8 cellular contexts compared by ENCODE assay signal in the genomic region with DNA sequence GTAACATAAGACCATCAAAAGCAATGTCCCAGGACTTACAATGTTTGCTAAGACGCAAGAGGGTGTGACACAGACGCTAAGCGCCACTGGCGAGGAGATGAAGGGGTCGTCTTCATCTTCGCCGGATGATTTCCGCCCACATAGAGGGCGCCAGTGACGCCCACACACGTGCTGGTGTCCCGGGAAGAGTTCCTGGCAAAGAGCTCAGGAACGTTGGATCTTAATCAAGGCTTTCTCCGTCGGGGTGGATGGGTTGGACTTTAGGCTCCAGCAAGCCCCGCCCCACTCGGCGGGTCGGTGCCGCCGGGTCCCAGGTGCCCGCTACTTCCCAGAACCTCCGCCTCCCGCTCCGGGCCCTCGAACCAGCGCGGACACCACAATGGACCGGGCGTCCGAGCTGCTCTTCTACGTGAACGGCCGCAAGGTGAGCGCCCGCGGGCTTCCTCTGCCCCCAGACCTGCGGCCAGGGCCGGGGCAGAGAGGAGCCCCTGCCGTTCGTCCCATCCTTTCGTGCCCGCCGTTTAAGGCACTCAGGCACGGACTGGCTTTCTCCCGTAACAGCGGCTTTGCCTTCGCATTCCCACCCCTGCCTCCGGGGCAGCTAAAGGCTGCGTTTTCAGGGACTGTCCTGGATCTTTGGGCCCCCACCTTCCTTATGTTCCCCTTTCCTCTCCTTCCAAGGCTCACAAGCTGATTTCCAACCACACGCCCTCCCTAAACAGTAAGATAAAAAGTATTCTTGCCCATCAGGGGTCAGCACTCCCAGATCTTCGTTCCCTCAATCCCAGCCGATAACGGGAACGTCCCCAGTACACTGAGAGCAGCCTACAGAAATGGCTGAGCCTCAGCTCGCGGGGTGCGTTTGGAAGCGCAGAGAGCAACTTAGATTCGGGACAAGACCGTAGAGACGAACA. TPM values are rescaled to one million over a fixed set of nuclear protein-coding genes. Genes with fewer than 3 reads are reported as not detected.
DNase-seq lines count a peak whose midpoint lies in the region; ATAC-seq and TF ChIP-seq lines count a peak whose summit lies in the region.

A gene (plus strand): TSS at position 285 of the 914 bp plus-strand sequence. CDS start 95 bp downstream, at position 380.

- H3K4me1 ChIP-seq in SJSA1 (replicated peaks) (peaks cover 10% of the 10 kb centered on the region), smooth muscle cell (ENCODE audit: low read depth) (peaks cover 5% of the 10 kb centered on the region)

- H3K9me3 Mint-ChIP-seq in activated CD4-positive, alpha-beta T cell treated with anti-CD3 and anti-CD28 coated beads for 36 hours (ENCODE audit: low read depth), result no peaks in the 10 kb centered on the region

- H3K4me3 Mint-ChIP-seq in activated CD4-positive, alpha-beta T cell treated with anti-CD3 and anti-CD28 coated beads for 36 hours, result peak within 1 kb of the TSS; percentile 65

- peaks cover 5% of the 10 kb centered on the region for H3K4me1 Mint-ChIP-seq in activated CD4-positive, alpha-beta T cell treated with anti-CD3 and anti-CD28 coated beads for 36 hours

- no peak within 1 kb of the TSS for H3K9ac ChIP-seq in smooth muscle cell (ENCODE audit: low read depth)

- no peaks in the 10 kb centered on the region for H4K20me1 ChIP-seq in smooth muscle cell (ENCODE audit: low read depth)

- H3K9me3 ChIP-seq in SJSA1 (replicated peaks), result no peaks in the 10 kb centered on the region
- H3K9me3 ChIP-seq in smooth muscle cell (replicated peaks; ENCODE audit: low read depth), result no peaks in the 10 kb centered on the region

- intact Hi-C loops in activated CD4-positive, alpha-beta T cell treated with anti-CD3 and anti-CD28 coated beads for 36 hours (cut with DNase I, micrococcal nuclease), result no loop called here

- H3K27ac Mint-ChIP-seq in activated CD4-positive, alpha-beta T cell treated with anti-CD3 and anti-CD28 coated beads for 36 hours, result no peak within 1 kb of the TSS

- H3F3A ChIP-seq in smooth muscle cell (ENCODE audit: low read depth), result no peaks in the 10 kb centered on the region

- peak within 1 kb of the TSS; percentile 17 for H3K4me3 ChIP-seq in SJSA1
- H3K4me3 ChIP-seq in choroid plexus epithelial cell (ENCODE audit: low read depth, low read length), result peak within 1 kb of the TSS; percentile 72
- peak within 1 kb of the TSS; percentile 53 for H3K4me3 ChIP-seq in smooth muscle cell

- H3K27me3 Mint-ChIP-seq in activated CD4-positive, alpha-beta T cell treated with anti-CD3 and anti-CD28 coated beads for 36 hours, result peaks cover 6% of the 10 kb centered on the region

- peak; percentile 40 for TF ChIP-seq CTCF in choroid plexus epithelial cell (conservative IDR thresholded peaks at IDR 0.05; ENCODE audit: low read depth, low read length)
- no peak for TF ChIP-seq CTCF in smooth muscle cell (IDR thresholded peaks at IDR 0.05; ENCODE audit: borderline replicate concordance, insufficient read depth, poor library complexity, severe bottlenecking)

- peak; percentile 66 for ATAC-seq in activated CD4-positive, alpha-beta T cell treated with anti-CD3 and anti-CD28 coated beads for 36 hours
- ATAC-seq in HG02763 (IDR thresholded peaks at IDR 0.05; ENCODE audit: unreplicated experiment), result no peak

- peak; percentile 34 for DNase-seq in activated CD4-positive, alpha-beta T cell treated with anti-CD3 and anti-CD28 coated beads for 36 hours
- no peak for DNase-seq in activated CD4-positive, alpha-beta T cell treated with anti-CD3 and anti-CD28 coated beads for 1 hour
- peak in 1 of 2 experiments; percentile 33 for DNase-seq in SJSA1 (ENCODE audit: low read depth in 1 of 2, low spot score in 2 of 2)
- peak; percentile 47 for DNase-seq in choroid plexus epithelial cell (ENCODE audit: low read depth)
- peak; percentile 60 for DNase-seq in kidney tubule cell (ENCODE audit: low spot score)
- DNase-seq in smooth muscle cell (lab: John Stamatoyannopoulos, UW; ENCODE audit: unreplicated experiment), result no peak
- no peak for DNase-seq in RKO (ENCODE audit: low spot score)

- no peaks in the 10 kb centered on the region for H3K79me2 ChIP-seq in smooth muscle cell (ENCODE audit: low read depth)

- H3K36me3 Mint-ChIP-seq in activated CD4-positive, alpha-beta T cell treated with anti-CD3 and anti-CD28 coated beads for 36 hours (ENCODE audit: low read depth), result no peaks in the 10 kb centered on the region

- H3K36me3 ChIP-seq in SJSA1 (peaks cover 9% of the 10 kb centered on the region), smooth muscle cell (ENCODE audit: low read depth) (no peaks in the 10 kb centered on the region)

- CTCF ChIA-PET in activated CD4-positive, alpha-beta T cell treated with anti-CD3 and anti-CD28 coated beads for 36 hours (lab: Charles Lee), result interaction anchor here (1.3 to 1.7 kb wide), 3 partner anchors 7 to 14 kb away, joined by 3 to 5 read pairs (median 4); no protein-coding TSS in a partner anchor

- peak within 1 kb of the TSS; percentile 89 for H3K4me2 ChIP-seq in smooth muscle cell

- H2AFZ ChIP-seq in smooth muscle cell (ENCODE audit: low read depth), result peak within 1 kb of the TSS; percentile 75

- POLR2A ChIA-PET in activated CD4-positive, alpha-beta T cell treated with anti-CD3 and anti-CD28 coated beads for 36 hours (lab: Charles Lee), result no interaction called here

- 4% methylated on average over 53 of the region's 62 CpGs for WGBS in smooth muscle cell (ENCODE audit: low lambda C conversion rate)

- no peaks in the 10 kb centered on the region for H3K27me3 ChIP-seq in SJSA1 (replicated peaks)
- peaks cover 10% of the 10 kb centered on the region for H3K27me3 ChIP-seq in smooth muscle cell (ENCODE audit: low read depth)

- H3K27ac ChIP-seq in SJSA1 (no peak within 1 kb of the TSS), smooth muscle cell (ENCODE audit: low read depth) (no peak within 1 kb of the TSS)

RNA-seq across cellular contexts. Expression of the gene that starts here (rescaled TPM):
- total RNA-seq in activated CD4-positive, alpha-beta T cell treated with anti-CD3 and anti-CD28 coated beads for 36 hours, result under 1 TPM; 0.65 to 0.82 TPM
- 5.8 and 19.5 TPM in 2 replicates for total RNA-seq in SJSA1 (2014; rRNA removed; shearing (Covaris generic))
- total RNA-seq in smooth muscle cell, result 0.18 and 0.54 TPM in 2 replicates
- not detected in 2 replicates for polyA plus RNA-seq in smooth muscle cell

Comparison
In these comparisons a context has a peak if more than half of its experiments do, and no peak if none do; other contexts are left out.
1. Peak in DNase-seq and ATAC-seq in activated CD4-positive, alpha-beta T cell treated with anti-CD3 and anti-CD28 coated beads for 36 hours; RNA of the gene not detected or under 1 TPM.
2. DNase-seq: peak in choroid plexus epithelial cell (single experiment) and kidney tubule cell (single experiment); none in activated CD4-positive, alpha-beta T cell treated with anti-CD3 and anti-CD28 coated beads for 1 hour (single experiment), smooth muscle cell (single experiment) and RKO (single experiment).
3. H3K4me3 ChIP-seq: peak in every context shown above with its lines; median percentile 72 in choroid plexus epithelial cell; 53 in smooth muscle cell; 17 in SJSA1.